Comparison of ENCODE assay signal across 27 cellular contexts in genomic region chr10:120205368-120206018, GRCh38.
"Had no signal": no experiment of that assay in that cellular context is flagged by ENCODE, and none has a peak within 500 bp of the region (broad histone marks: within the 10 kb centered on the region; RNA-seq: fewer than 3 reads in every experiment).

No MANE protein-coding gene starts in this region.

- H3K27me3 ChIP-seq: cardiac muscle cell, esophagus muscularis mucosa, hepatocyte, neutrophil had no signal

- DNase-seq: activated CD4-positive, alpha-beta T cell treated with anti-CD3 and anti-CD28 coated beads for 48 hours; activated CD4-positive, alpha-beta T cell treated with anti-CD3 and anti-CD28 coated beads, Interleukin-2, amount 50 U/mL, for 48 hours; activated CD8-positive, alpha-beta memory T cell treated with anti-CD3 and anti-CD28 coated beads for 24 hours; activated effector memory CD4-positive, alpha-beta T cell treated with Interleukin-2 at 50 U/mL for 16 hours; activated naive CD4-positive, alpha-beta T cell treated with Interleukin-2 at 50 U/mL for 16 hours; anterior cingulate cortex; cortex of kidney; effector memory CD8-positive, alpha-beta T cell; glutamatergic neuron; islet precursor cell; left cardiac atrium; left ventricle myocardium superior; naive B cell; nephron progenitor cell; retina; stimulated activated CD4-positive, alpha-beta T cell treated with anti-CD3 and anti-CD28 coated beads, Interleukin-4, amount 100 ng/mL, for 24 hours; trophoblast cell; WERI-Rb-1 had no signal

- H3K79me2 ChIP-seq: hepatocyte had no signal

- H3K4me2 ChIP-seq: hepatocyte had no signal

- H2AFZ ChIP-seq: hepatocyte had no signal

- H3K4me3 ChIP-seq: cardiac muscle cell, esophagus muscularis mucosa, hepatocyte, skin epidermis, thoracic aorta had no signal

- H3K4me1 ChIP-seq: esophagus muscularis mucosa had no signal

- H3K9me3 ChIP-seq: esophagus muscularis mucosa, neutrophil, thoracic aorta had no signal

- H3K36me3 ChIP-seq: cardiac muscle cell, esophagus muscularis mucosa, neutrophil, thoracic aorta, WERI-Rb-1 had no signal

- ATAC-seq: activated CD4-positive, CD25-positive, alpha-beta regulatory T cell treated with anti-CD3 and anti-CD28 coated beads, Interleukin-2, amount 50 U/mL, for 24 hours; effector memory CD8-positive, alpha-beta T cell; left cardiac atrium; left ventricle myocardium superior; sciatic nerve; stimulated activated effector memory CD8-positive, alpha-beta T cell treated with anti-CD3 and anti-CD28 coated beads, Interleukin-12 subunit alpha, Interleukin-12 subunit beta, amount 100 ng/mL, for 72 hours had no signal

- H3K27ac ChIP-seq: cardiac muscle cell, esophagus muscularis mucosa, hepatocyte, neutrophil, skin epidermis, thoracic aorta, WERI-Rb-1 had no signal
